Comparison of ENCODE assay signal across 24 cellular contexts in genomic region chr4:189828298-189828697, GRCh38.
"Had no signal": no experiment of that assay in that cellular context is flagged by ENCODE, and none has a peak within 500 bp of the region (broad histone marks: within the 10 kb centered on the region; RNA-seq: fewer than 3 reads in every experiment).

No MANE protein-coding gene starts in this region.

- H3K36me3 ChIP-seq: lower lobe of right lung, neutrophil, right lobe of liver, suprapubic skin, transverse colon, vagina had no signal

- H3K27me3 Mint-ChIP-seq: naive B cell, progenitor cell of endocrine pancreas had no signal

- H3K9me3 Mint-ChIP-seq: naive B cell; stimulated activated naive CD8-positive, alpha-beta T cell treated with anti-CD3 and anti-CD28 coated beads, Interleukin-15, amount 100 ng/mL, for 72 hours had no signal

- H2AFZ ChIP-seq: parathyroid adenoma had no signal

- H3K4me3 ChIP-seq: lower lobe of right lung, right lobe of liver, suprapubic skin, transverse colon, vagina had no signal

- H3K27ac Mint-ChIP-seq: effector memory CD8-positive, alpha-beta T cell; immature natural killer cell; naive B cell; nephron progenitor cell; progenitor cell of endocrine pancreas; stimulated activated naive CD8-positive, alpha-beta T cell treated with anti-CD3 and anti-CD28 coated beads, Interleukin-15, amount 100 ng/mL, for 72 hours had no signal

- H3K4me1 ChIP-seq: lower lobe of right lung, parathyroid adenoma, right lobe of liver, suprapubic skin, transverse colon, vagina had no signal

- FAIRE-seq: endometrium, frontal cortex, keratinocyte, small intestine had no signal

- H3K36me3 Mint-ChIP-seq: immature natural killer cell, naive B cell had no signal

- H3K4me3 Mint-ChIP-seq: effector memory CD8-positive, alpha-beta T cell; immature natural killer cell; nephron progenitor cell; stimulated activated naive CD8-positive, alpha-beta T cell treated with anti-CD3 and anti-CD28 coated beads, Interleukin-15, amount 100 ng/mL, for 72 hours had no signal

- DNase-seq: cortex of kidney; effector memory CD8-positive, alpha-beta T cell; erythroblast; hypothalamus; immature natural killer cell; left ventricle myocardium superior; lower lobe of right lung; naive B cell; nephron progenitor cell; right lobe of liver; small intestine; stimulated activated CD4-positive, alpha-beta T cell treated with anti-CD3 and anti-CD28 coated beads, Interleukin-15, amount 100 ng/mL, for 24 hours; stimulated activated CD4-positive, alpha-beta T cell treated with anti-CD3 and anti-CD28 coated beads, Interleukin-2, amount 100 ng/mL, for 48 hours; stimulated activated naive CD4-positive, alpha-beta T cell; stimulated activated naive CD8-positive, alpha-beta T cell treated with anti-CD3 and anti-CD28 coated beads, Interleukin-15, amount 100 ng/mL, for 72 hours; transverse colon had no signal

- H3K27me3 ChIP-seq: neutrophil, right lobe of liver, suprapubic skin, transverse colon, vagina had no signal

- ATAC-seq: effector memory CD8-positive, alpha-beta T cell; left ventricle myocardium superior; lower lobe of right lung; stimulated activated naive CD8-positive, alpha-beta T cell treated with anti-CD3 and anti-CD28 coated beads, Interleukin-15, amount 100 ng/mL, for 72 hours had no signal

- H3K79me2 ChIP-seq: parathyroid adenoma had no signal

- H3K4me1 Mint-ChIP-seq: immature natural killer cell; naive B cell; nephron progenitor cell; stimulated activated naive CD8-positive, alpha-beta T cell treated with anti-CD3 and anti-CD28 coated beads, Interleukin-15, amount 100 ng/mL, for 72 hours had no signal

- H3K9ac ChIP-seq: parathyroid adenoma had no signal

- H3K27ac ChIP-seq: lower lobe of right lung, neutrophil, parathyroid adenoma, right lobe of liver, suprapubic skin, transverse colon, vagina had no signal

- H3K9me3 ChIP-seq: lower lobe of right lung, neutrophil, right lobe of liver, suprapubic skin, transverse colon, vagina had no signal
